Comparison of ENCODE assay signal across 21 cellular contexts in genomic region chr13:34803756-34804155, GRCh38.
DNase-seq lines count a peak whose midpoint lies in the region; ATAC-seq, FAIRE-seq and TF ChIP-seq lines count a peak whose summit lies in the region.
"Had no signal": no experiment of that assay in that cellular context is flagged by ENCODE, and none has a peak within 500 bp of the region (broad histone marks: within the 10 kb centered on the region; RNA-seq: fewer than 3 reads in every experiment).

No MANE protein-coding gene starts in this region.

- ATAC-seq in HG03571 (IDR thresholded peaks at IDR 0.05; ENCODE audit: unreplicated experiment): no peak
- ATAC-seq in GM19397 (IDR thresholded peaks at IDR 0.05; ENCODE audit: unreplicated experiment): no peak
- ATAC-seq: CD8-positive, alpha-beta T cell; GM12878; GM23338 had no signal

- CTCF ChIA-PET in H1 (lab: Charles Lee; ENCODE audit: partially characterized antibody): interaction anchor here (1.3 kb wide), 1 partner anchor 14 kb away, joined by 3 read pairs; no protein-coding TSS in a partner anchor

- no peaks in the 10 kb centered on the region for H3K27me3 ChIP-seq in H1 (replicated peaks in 1 of 4; ENCODE audit: control insufficient read depth in 3 of 4, extremely low read depth in 1 of 4, insufficient read depth in 3 of 4, low read length in 3 of 4)
- H3K27me3 ChIP-seq: BLaER1 had no signal

- FAIRE-seq in H1 (lab: Jason Lieb, UNC): no peak
- FAIRE-seq: GM12878, H54 had no signal

- H3K79me2 ChIP-seq in H1 (ENCODE audit: control insufficient read depth in 1 of 2, insufficient read depth in 2 of 2, low read length in 2 of 2): no peaks in the 10 kb centered on the region

- H4K91ac ChIP-seq in H1 (replicated peaks; ENCODE audit: insufficient read length, low read length): no peak overlapping the region

- H4K20me1 ChIP-seq in H1 (replicated peaks in 1 of 2; ENCODE audit: control insufficient read depth in 1 of 2, insufficient read depth in 2 of 2, low read length in 2 of 2): no peaks in the 10 kb centered on the region
- H4K20me1 ChIP-seq: BLaER1 had no signal

- DNase-seq in ELR (ENCODE audit: low read depth): peak; percentile 7
- peak; percentile 9 for DNase-seq in M059J (ENCODE audit: low read depth)
- no peak for DNase-seq in H1 (ENCODE audit: low read depth in 1 of 2, low spot score in 2 of 2)
- DNase-seq in SIG-M5 treated with dmso at 0.1 percent for 504 hours (lab: John Stamatoyannopoulos, UW; ENCODE audit: unreplicated experiment): no peak
- DNase-seq in AG08396 (ENCODE audit: low spot score): no peak
- DNase-seq: 8988T; Caco-2; CD4-positive, CD25-positive, alpha-beta regulatory T cell; CD8-positive, alpha-beta T cell; DMS153; DND-41; GDM1; HFFc6 had no signal

- H3K4me2 ChIP-seq in H1 (ENCODE audit: insufficient read depth in 1 of 2, low read depth in 2 of 2, low read length in 2 of 2): no peak overlapping the region
- H3K4me2 ChIP-seq: BLaER1, GM23338 had no signal

- no peak overlapping the region for H3K27ac ChIP-seq in H1 (ENCODE audit: low read depth, low read length)
- H3K27ac ChIP-seq: BLaER1, C4-2B had no signal

- H2BK20ac ChIP-seq in H1 (ENCODE audit: low read length): no peak overlapping the region

- TF ChIP-seq CTCF in H1 (IDR thresholded peaks at IDR 0.05; ENCODE audit: control extremely low read depth in 1 of 3, insufficient read depth in 1 of 3, low read depth in 1 of 3, low read length in 3 of 3): no peak

- H3K56ac ChIP-seq in H1 (replicated peaks; ENCODE audit: insufficient read length, low read depth, low read length): no peak overlapping the region

- TF ChIP-seq RAD21 in H1 (IDR thresholded peaks at IDR 0.05 in 1 of 2, conservative IDR thresholded peaks at IDR 0.05 in 1 of 2; ENCODE audit: low read depth in 2 of 2, low read length in 2 of 2): no peak

- H4K8ac ChIP-seq in H1 (ENCODE audit: extremely low read depth, insufficient read depth, low read length): no peak overlapping the region

- H2BK120ac ChIP-seq in H1 (replicated peaks; ENCODE audit: low read depth, low read length): no peak overlapping the region

- no peaks in the 10 kb centered on the region for H3K9me3 ChIP-seq in H1 (ENCODE audit: insufficient read depth in 2 of 2, low read depth in 1 of 2, low read length in 1 of 2)
- H3K9me3 ChIP-seq: BLaER1, Caco-2, HAP-1 had no signal

- no peaks in the 10 kb centered on the region for H3K4me1 ChIP-seq in H1 (replicated peaks in 1 of 4; ENCODE audit: control insufficient read depth in 3 of 4, insufficient read depth in 4 of 4, low read length in 3 of 4)
- H3K4me1 ChIP-seq: BLaER1, Caco-2, HAP-1 had no signal

- no peak overlapping the region; the same call in 1 of the 2 replicates for H3K18ac ChIP-seq in H1 (ENCODE audit: extremely low read depth, low read length)

- no peak overlapping the region for H2AK5ac ChIP-seq in H1 (ENCODE audit: low read depth, low read length)

- no peak overlapping the region for H2BK15ac ChIP-seq in H1 (ENCODE audit: low read length)

- no peak overlapping the region for H3K4ac ChIP-seq in H1 (replicated peaks; ENCODE audit: insufficient read length, low read depth, low read length)

- H3K9ac ChIP-seq in H1 (replicated peaks in 1 of 4; ENCODE audit: extremely low read depth in 1 of 4, low read depth in 3 of 4, low read length in 3 of 4): no peak overlapping the region
- H3K9ac ChIP-seq: BLaER1 had no signal

- no peaks in the 10 kb centered on the region for H3K23me2 ChIP-seq in H1 (ENCODE audit: low read depth, low read length)

- H3K36me3 ChIP-seq in H1 (ENCODE audit: control insufficient read depth in 2 of 4, insufficient read depth in 4 of 4, low read length in 3 of 4): no peaks in the 10 kb centered on the region
- H3K36me3 ChIP-seq: BLaER1, HAP-1 had no signal

- 93% methylated on average over 4 of the region's 4 CpGs; no CpG with 5 or more reads in 1 of the 2 experiments for WGBS in H1 (ENCODE audit: extremely low coverage in 1 of 2, insufficient coverage in 1 of 2, insufficient read length in 1 of 2, insufficient replicate concordance in 2 of 2, low coverage in 1 of 2, low lambda C conversion rate in 2 of 2, missing lambda C conversion rate in 1 of 2), 2 experiments

- no peak for TF ChIP-seq POLR2A in H1 (IDR thresholded peaks at IDR 0.05; ENCODE audit: control extremely low read depth in 1 of 2, low read depth in 2 of 2, low read length in 2 of 2)

- no peak overlapping the region for H3K14ac ChIP-seq in H1 (ENCODE audit: insufficient read length)

- no peak overlapping the region for H3K23ac ChIP-seq in H1 (ENCODE audit: insufficient read length)

- H2BK12ac ChIP-seq in H1 (ENCODE audit: low read depth, low read length): no peak overlapping the region

- H3K4me3 ChIP-seq in H1 (ENCODE audit: extremely low read depth in 1 of 4, insufficient read depth in 2 of 4, low read depth in 3 of 4, low read length in 4 of 4): no peak overlapping the region
- H3K4me3 ChIP-seq: BLaER1, GM12878, GM23338, HAP-1 had no signal

- no peak for TF ChIP-seq EP300 in H1 (IDR thresholded peaks at IDR 0.05; ENCODE audit: borderline replicate concordance in 1 of 2, low read depth in 2 of 2, low read length in 2 of 2)

- no peaks in the 10 kb centered on the region for H3K79me1 ChIP-seq in H1 (ENCODE audit: low read depth, low read length)

- POLR2A ChIA-PET in H1 (lab: Charles Lee; ENCODE audit: partially characterized antibody): no interaction called here

- H2AFZ ChIP-seq in H1 (ENCODE audit: low read length): 0 out of 2 replicates have a peak overlapping the region, but pooled peaks have one; percentile 50

- H4K5ac ChIP-seq in H1 (ENCODE audit: insufficient read length, low read depth, low read length): no peak overlapping the region

- no peak overlapping the region for H2BK5ac ChIP-seq in H1 (ENCODE audit: low read depth, low read length)

TF ChIP-seq in H1, 55 proteins besides CTCF, POLR2A, EP300 and RAD21:
- TF ChIP-seq TEAD4 (IDR thresholded peaks at IDR 0.05; ENCODE audit: low read depth, low read length) (no peak), POLR2AphosphoS5 (IDR thresholded peaks at IDR 0.05; ENCODE audit: low read depth, low read length) (no peak), CBX8 (IDR thresholded peaks at IDR 0.05; ENCODE audit: borderline replicate concordance, low read depth, low read length) (no peak), SP2 (IDR thresholded peaks at IDR 0.05; ENCODE audit: low read length) (no peak), HDAC2 (IDR thresholded peaks at IDR 0.05; ENCODE audit: borderline replicate concordance in 1 of 2, low read depth in 2 of 2, low read length in 2 of 2) (no peak), CTBP2 (IDR thresholded peaks at IDR 0.05; ENCODE audit: borderline replicate concordance, insufficient read depth, insufficient read length, low read length) (no peak), USF2 (IDR thresholded peaks at IDR 0.05; ENCODE audit: low read length) (no peak), CREB1 (IDR thresholded peaks at IDR 0.05) (no peak), SIN3A (conservative IDR thresholded peaks at IDR 0.05 in 1 of 2, IDR thresholded peaks at IDR 0.05 in 1 of 2; ENCODE audit: low read depth in 1 of 2, low read length in 2 of 2) (no peak), TBP (IDR thresholded peaks at IDR 0.05; ENCODE audit: low read depth, low read length) (no peak), JUND (IDR thresholded peaks at IDR 0.05; ENCODE audit: low read length) (no peak)

Comparison
In these comparisons a context has a peak if more than half of its experiments do, and no peak if none do; other contexts are left out.
1. DNase-seq: peak in ELR (single experiment) and M059J (single experiment); none in H1 (0 of 2), SIG-M5 treated with dmso at 0.1 percent for 504 hours (single experiment) and AG08396 (single experiment).